Comparison of ENCODE assay signal across 10 cellular contexts in genomic region chr20:57352305-57352704, GRCh38. TPM values are rescaled to one million over a fixed set of nuclear protein-coding genes. Genes with fewer than 3 reads are reported as not detected.
DNase-seq lines count a peak whose midpoint lies in the region; ATAC-seq and TF ChIP-seq lines count a peak whose summit lies in the region.
"Had no signal": no experiment of that assay in that cellular context is flagged by ENCODE, and none has a peak within 500 bp of the region (broad histone marks: within the 10 kb centered on the region; RNA-seq: fewer than 3 reads in every experiment).

No MANE protein-coding gene starts in this region.

- no peaks in the 10 kb centered on the region for H3K4me1 ChIP-seq in HAP-1
- H3K4me1 ChIP-seq in esophagus muscularis mucosa, result peaks cover 9 to 25% (median 17%) of the 10 kb centered on the region in 4 donors
- peaks cover 6 to 9% of the 10 kb centered on the region in 2 donors for H3K4me1 ChIP-seq in gastrocnemius medialis

- peak overlapping the region; percentile 90 for H3K9ac ChIP-seq in SU-DHL-6 (ENCODE audit: low read length)

- peak overlapping the region; percentile 95 for H3K4me3 ChIP-seq in HAP-1
- H3K4me3 ChIP-seq in SU-DHL-6 (ENCODE audit: insufficient read depth, low read length, poor library complexity, severe bottlenecking), result peak overlapping the region; percentile 93
- H3K4me3 ChIP-seq in esophagus muscularis mucosa, result peak overlapping the region in 3 of 4 donors; percentile 83 to 86 (median 84)
- peak overlapping the region; percentile 85 to 97 (median 94) for H3K4me3 ChIP-seq in gastrocnemius medialis

- intact Hi-C loops in esophagus muscularis mucosa (cut with DNase I) (no loop called here), gastrocnemius medialis (cut with DNase I; ENCODE audit: low total_unique reads) (loop anchor here (5.0 to 10.0 kb wide), 2 partner anchors 885 to 1552 kb away; partner anchors contain the start of gene RTF2)

- peaks cover 11% of the 10 kb centered on the region; the same call in 1 of the 2 replicates for H3F3A ChIP-seq in SU-DHL-6 (ENCODE audit: insufficient read depth)

- in situ Hi-C loops in HAP-1 (cut with MboI; ENCODE audit: low sequenced_read_pairs), result no loop called here
- in situ Hi-C loops in gastrocnemius medialis (cut with MboI; ENCODE audit: low sequenced_read_pairs in 4 of 4), result loop anchor here in 2 of 4 donors (25.0 kb wide), 2 partner anchors 860 to 1310 kb away; partner anchors contain the start of gene STX16 (in 1 of the 2)

- DNase-seq in HAP-1 (ENCODE audit: low spot score in 2 of 2) (no peak), esophagus muscularis mucosa (ENCODE audit: extremely low spot score) (no peak), gastrocnemius medialis (no peak), NCI-H1417 (lab: John Stamatoyannopoulos, UW) (no peak), activated gamma-delta T cell (lab: John Stamatoyannopoulos, UW) (no peak)
- DNase-seq: activated effector memory CD4-positive, alpha-beta T cell treated with Interleukin-2 at 50 U/mL for 16 hours; left colon; NCI-H774 had no signal

- no peaks in the 10 kb centered on the region for H3K9me3 ChIP-seq in HAP-1
- H3K9me3 ChIP-seq in SU-DHL-6 (ENCODE audit: insufficient read depth, low read length), result no peaks in the 10 kb centered on the region
- H3K9me3 ChIP-seq in esophagus muscularis mucosa, result no peaks in the 10 kb centered on the region
- no peaks in the 10 kb centered on the region for H3K9me3 ChIP-seq in gastrocnemius medialis

- H3K9me2 ChIP-seq in SU-DHL-6 (replicated peaks; ENCODE audit: insufficient read depth, low read length), result no peaks in the 10 kb centered on the region

- 78% methylated on average over 6 of the region's 6 CpGs for WGBS in esophagus muscularis mucosa

- H3K4me2 ChIP-seq in SU-DHL-6 (ENCODE audit: low read depth, low read length, poor library complexity, severe bottlenecking), result peak overlapping the region; percentile 77

- no peaks in the 10 kb centered on the region; the same call in 1 of the 2 replicates for H4K20me1 ChIP-seq in SU-DHL-6 (ENCODE audit: low read depth, low read length)

- H2AFZ ChIP-seq in SU-DHL-6 (ENCODE audit: low read depth, low read length, severe bottlenecking), result no peak overlapping the region

- TF ChIP-seq CTCF in SU-DHL-6 (IDR thresholded peaks at IDR 0.05; ENCODE audit: insufficient read depth, low read length, poor library complexity, severe bottlenecking) (no peak), esophagus muscularis mucosa (IDR thresholded peaks at IDR 0.05) (no peak), gastrocnemius medialis (IDR thresholded peaks at IDR 0.05 in 4 of 5, conservative IDR thresholded peaks at IDR 0.05 in 1 of 5) (no peak)

- TF ChIP-seq EP300 in esophagus muscularis mucosa (IDR thresholded peaks at IDR 0.05), result no peak

- peaks cover 33% of the 10 kb centered on the region for H3K79me2 ChIP-seq in SU-DHL-6 (ENCODE audit: insufficient read depth, low read length)

- TF ChIP-seq POLR2A in esophagus muscularis mucosa (IDR thresholded peaks at IDR 0.05; ENCODE audit: low read depth) (no peak), gastrocnemius medialis (IDR thresholded peaks at IDR 0.05) (no peak)

- H3K36me3 ChIP-seq in HAP-1 (replicated peaks), result peaks cover 8% of the 10 kb centered on the region
- H3K36me3 ChIP-seq in SU-DHL-6 (ENCODE audit: low read length), result peaks cover 12% of the 10 kb centered on the region; the same call in 1 of the 2 replicates
- H3K36me3 ChIP-seq in esophagus muscularis mucosa, result peaks cover 0 to 29% (median 11%) of the 10 kb centered on the region in 4 donors
- peaks cover 3 to 4% of the 10 kb centered on the region in 2 donors for H3K36me3 ChIP-seq in gastrocnemius medialis

- ATAC-seq in gastrocnemius medialis (no peak), GM19351 (IDR thresholded peaks at IDR 0.05; ENCODE audit: unreplicated experiment) (no peak)

- no peaks in the 10 kb centered on the region for H3K27me3 ChIP-seq in HAP-1 (ENCODE audit: low read depth)
- H3K27me3 ChIP-seq in SU-DHL-6 (ENCODE audit: low read length), result no peaks in the 10 kb centered on the region
- peaks cover 0 to 12% (median 0%) of the 10 kb centered on the region in 4 donors for H3K27me3 ChIP-seq in esophagus muscularis mucosa
- H3K27me3 ChIP-seq in gastrocnemius medialis, result no peaks in the 10 kb centered on the region

- H3K27ac ChIP-seq in SU-DHL-6 (ENCODE audit: low read depth, low read length) (no peak overlapping the region), esophagus muscularis mucosa (replicated peaks in 1 of 4) (peak overlapping the region in 1 of 4 donors; percentile 93), gastrocnemius medialis (no peak overlapping the region)

RNA-seq across cellular contexts. Expression of gene RAE1, which starts 1.2 kb away (rescaled TPM):
- total RNA-seq in esophagus muscularis mucosa (10 to 100 TPM; 15.0 to 24.1 (median 21.5) TPM), gastrocnemius medialis (10 to 100 TPM; 15.8 to 35.8 (median 20.6) TPM)

RNA-seq across cellular contexts. Expression of gene SPO11, which starts 22.7 kb away (rescaled TPM):
- total RNA-seq in esophagus muscularis mucosa (not detected), gastrocnemius medialis (not detected)
- total RNA-seq: left colon had no signal

RNA-seq across cellular contexts. Expression of gene RBM38, which starts 38.9 kb away (rescaled TPM):
- total RNA-seq in esophagus muscularis mucosa, result 100 to 1,000 TPM in 2 of 4 donors, 10 to 100 TPM in 2; 67.6 to 203 (median 139) TPM
- total RNA-seq in gastrocnemius medialis, result 100 to 1,000 TPM in 3 of 4 donors, 10 to 100 TPM in 1; 56.7 to 229 (median 177) TPM
